22 cellular contexts compared by ENCODE assay signal in genomic region chr11:71442123-71442522, GRCh38. TPM values are rescaled to one million over a fixed set of nuclear protein-coding genes. Genes with fewer than 3 reads are reported as not detected.
DNase-seq lines count a peak whose midpoint lies in the region; ATAC-seq and TF ChIP-seq lines count a peak whose summit lies in the region.
"Had no signal": no experiment of that assay in that cellular context is flagged by ENCODE, and none has a peak within 500 bp of the region (broad histone marks: within the 10 kb centered on the region; RNA-seq: fewer than 3 reads in every experiment).

No MANE protein-coding gene starts in this region.

- H3K36me3 ChIP-seq in spleen, result peaks cover 0 to 86% (median 59%) of the 10 kb centered on the region in 6 donors

- H3K9me3 Mint-ChIP-seq in T-helper 2 cell treated with Interferon-gamma antibody and Interleukin-4, amounts not matched to agents 5 μg/mL and 100 μg/mL, for 36 hours, result peaks cover 9% of the 10 kb centered on the region
- H3K9me3 Mint-ChIP-seq in chondrocyte (ENCODE audit: low read depth), result peaks cover 7% of the 10 kb centered on the region
- H3K9me3 Mint-ChIP-seq: CD4-positive, alpha-beta T cell had no signal

- TF ChIP-seq CTCF in chondrocyte (IDR thresholded peaks at IDR 0.05) (no peak), spleen (IDR thresholded peaks at IDR 0.05 in 8 of 11, conservative IDR thresholded peaks at IDR 0.05 in 3 of 11) (no peak)

- peaks cover 9% of the 10 kb centered on the region for H3K4me1 Mint-ChIP-seq in T-helper 2 cell treated with Interferon-gamma antibody and Interleukin-4, amounts not matched to agents 5 μg/mL and 100 μg/mL, for 36 hours (ENCODE audit: low read depth)
- peaks cover 4% of the 10 kb centered on the region for H3K4me1 Mint-ChIP-seq in chondrocyte (ENCODE audit: low read depth)

- no peak for TF ChIP-seq POLR2A in spleen (IDR thresholded peaks at IDR 0.05)

- peaks cover 0 to 22% (median 7%) of the 10 kb centered on the region in 6 donors for H3K4me1 ChIP-seq in spleen

- H3K9me3 ChIP-seq in spleen, result peaks cover 0 to 13% (median 7%) of the 10 kb centered on the region in 8 donors

- 93 to 99% (median 95%) methylated on average over 8 of the region's 8 CpGs for WGBS in spleen, 5 donors

- no peak for ATAC-seq in activated CD4-positive, CD25-positive, alpha-beta regulatory T cell treated with anti-CD3 and anti-CD28 coated beads, Interleukin-2, amount 50 U/mL, for 24 hours
- no peak for ATAC-seq in GM19397 (IDR thresholded peaks at IDR 0.05; ENCODE audit: unreplicated experiment)
- ATAC-seq: GM12878 had no signal

- no peak overlapping the region for H3K27ac ChIP-seq in spleen
- H3K27ac ChIP-seq: 22Rv1, BLaER1, C4-2B had no signal

- H3K27me3 Mint-ChIP-seq in T-helper 2 cell treated with Interferon-gamma antibody and Interleukin-4, amounts not matched to agents 5 μg/mL and 100 μg/mL, for 36 hours (ENCODE audit: low read depth), result no peaks in the 10 kb centered on the region
- H3K27me3 Mint-ChIP-seq in chondrocyte (ENCODE audit: low read depth), result no peaks in the 10 kb centered on the region
- H3K27me3 Mint-ChIP-seq: B cell; CD4-positive, alpha-beta T cell; CD8-positive, alpha-beta memory T cell had no signal

- H3K4me3 Mint-ChIP-seq in T-helper 2 cell treated with Interferon-gamma antibody and Interleukin-4, amounts not matched to agents 5 μg/mL and 100 μg/mL, for 36 hours, result no peak overlapping the region
- H3K4me3 Mint-ChIP-seq in chondrocyte (ENCODE audit: unreplicated experiment), result no peak overlapping the region
- H3K4me3 Mint-ChIP-seq: B cell; CD4-positive, alpha-beta T cell; HFFc6 had no signal

- peaks cover 52% of the 10 kb centered on the region for H3K36me3 Mint-ChIP-seq in T-helper 2 cell treated with Interferon-gamma antibody and Interleukin-4, amounts not matched to agents 5 μg/mL and 100 μg/mL, for 36 hours (ENCODE audit: low read depth)
- peaks cover 31% of the 10 kb centered on the region for H3K36me3 Mint-ChIP-seq in chondrocyte (ENCODE audit: low read depth)

- DNase-seq in T-helper 2 cell treated with Interferon-gamma antibody and Interleukin-4, amounts not matched to agents 5 μg/mL and 100 μg/mL, for 36 hours (ENCODE audit: low spot score), result no peak
- DNase-seq in T-helper 2 cell (no peak), chondrocyte (ENCODE audit: low spot score) (peak; percentile 41), mesenteric fat pad (ENCODE audit: low spot score) (peak; percentile 65), spleen (peak; percentile 64), activated gamma-delta T cell treated with Interleukin-2 at 50 U/mL for 16 hours (no peak)
- DNase-seq: CD4-positive, alpha-beta T cell; CD8-positive, alpha-beta memory T cell; DMS 273 treated with DMSO at 0.1 percent for 48 hours; DMS79; EL; GDM1; GOT3; HFFc6 had no signal

- intact Hi-C loops in spleen (cut with DNase I; ENCODE audit: low total_unique reads), result no loop called here

- no peak overlapping the region for H3K4me3 ChIP-seq in spleen
- H3K4me3 ChIP-seq: BLaER1, GM12878, HAP-1 had no signal

- no peaks in the 10 kb centered on the region for H3K27me3 ChIP-seq in spleen (replicated peaks in 1 of 7)
- H3K27me3 ChIP-seq: BLaER1 had no signal

- H3K27ac Mint-ChIP-seq in T-helper 2 cell treated with Interferon-gamma antibody and Interleukin-4, amounts not matched to agents 5 μg/mL and 100 μg/mL, for 36 hours, result peak overlapping the region; percentile 26
- H3K27ac Mint-ChIP-seq in chondrocyte (ENCODE audit: unreplicated experiment), result no peak overlapping the region
- H3K27ac Mint-ChIP-seq: B cell; CD4-positive, alpha-beta T cell; HFFc6 had no signal

RNA-seq across cellular contexts. Expression of gene DHCR7, which starts 6.1 kb away (rescaled TPM):
- 44.4 to 58.7 TPM (median 57.5 TPM) in 3 replicates for total RNA-seq in chondrocyte
- total RNA-seq in mesenteric fat pad, result 26.3 TPM
- 10 to 100 TPM; 10.9 to 26.4 (median 18.2) TPM for total RNA-seq in spleen
- 1 to 10 TPM; 3.6 to 6.2 (median 4.4) TPM for polyA plus RNA-seq in spleen

RNA-seq across cellular contexts. Expression of gene NADSYN1, which starts 10.9 kb away (rescaled TPM):
- total RNA-seq in chondrocyte (38.8 to 47.5 TPM (median 41.4 TPM) in 3 replicates), mesenteric fat pad (48.0 TPM), spleen (100 to 1,000 TPM in 6 of 7 donors, 10 to 100 TPM in 1; 89.6 to 137 (median 112) TPM)
- 100 to 1,000 TPM in 1 of 3 donors, 10 to 100 TPM in 2; 68.4 to 101 (median 74.4) TPM for polyA plus RNA-seq in spleen

Comparison
In these comparisons a context has a peak if more than half of its experiments do, and no peak if none do; other contexts are left out.
1. DNase-seq: peak in chondrocyte (single experiment), mesenteric fat pad (single experiment) and spleen (single experiment); none in T-helper 2 cell treated with Interferon-gamma antibody and Interleukin-4, amounts not matched to agents 5 μg/mL and 100 μg/mL, for 36 hours (single experiment), T-helper 2 cell (0 of 5) and activated gamma-delta T cell treated with Interleukin-2 at 50 U/mL for 16 hours (single experiment).